In genomic region chr6:111779031-111779430, GRCh38 we compare ENCODE assay signal across 24 cellular contexts.
DNase-seq lines count a peak whose midpoint lies in the region; ATAC-seq and TF ChIP-seq lines count a peak whose summit lies in the region.
"Had no signal": no experiment of that assay in that cellular context is flagged by ENCODE, and none has a peak within 500 bp of the region (broad histone marks: within the 10 kb centered on the region; RNA-seq: fewer than 3 reads in every experiment).

No MANE protein-coding gene starts in this region.

- no peak overlapping the region for H3K9ac ChIP-seq in GM23248
- H3K9ac ChIP-seq: BLaER1 had no signal

- no peak overlapping the region for H3K4me2 ChIP-seq in GM23248 (ENCODE audit: unreplicated experiment)
- H3K4me2 ChIP-seq: PC-9 had no signal

- H3K9me2 ChIP-seq in GM23248 (ENCODE audit: insufficient read depth) = no peaks in the 10 kb centered on the region

- H3K36me3 ChIP-seq in right lobe of liver (no peaks in the 10 kb centered on the region), GM23248 (ENCODE audit: low read depth) (no peaks in the 10 kb centered on the region)
- H3K36me3 ChIP-seq: breast epithelium, prostate gland, sigmoid colon, transverse colon had no signal

- H3K27ac ChIP-seq in right lobe of liver = no peak overlapping the region
- H3K27ac ChIP-seq in GM23248 = no peak overlapping the region
- H3K27ac ChIP-seq: BLaER1, breast epithelium, PC-9, prostate gland had no signal

- H3K9me3 ChIP-seq in right lobe of liver (no peaks in the 10 kb centered on the region), GM23248 (ENCODE audit: low read depth) (no peaks in the 10 kb centered on the region)
- H3K9me3 ChIP-seq: BLaER1, breast epithelium, prostate gland, sigmoid colon, transverse colon had no signal

- CTCF ChIA-PET in activated CD4-positive, alpha-beta memory T cell treated with anti-CD3 and anti-CD28 coated beads for 36 hours (lab: Charles Lee) = interaction anchor here (1.3 kb wide), 1 partner anchor 20 kb away, joined by 3 read pairs; no protein-coding TSS in a partner anchor

- ATAC-seq in activated naive CD4-positive, alpha-beta T cell treated with anti-CD3 and anti-CD28 coated beads, Interleukin-2, amount 50 U/mL, for 72 hours = peak in 1 of 2 donors; percentile 61
- no peak for ATAC-seq in central memory CD8-positive, alpha-beta T cell (replicated peaks; ENCODE audit: extremely low read depth, poor library complexity, severe bottlenecking)
- ATAC-seq in right lobe of liver (no peak), HG02870 (IDR thresholded peaks at IDR 0.05; ENCODE audit: unreplicated experiment) (no peak)
- ATAC-seq: SK-N-SH treated with all-trans-retinoic acid at 6 μM for 48 hours had no signal

- TF ChIP-seq POLR2A in right lobe of liver (IDR thresholded peaks at IDR 0.05) = no peak

- H3K4me3 Mint-ChIP-seq in activated CD4-positive, alpha-beta memory T cell treated with anti-CD3 and anti-CD28 coated beads for 36 hours = no peak overlapping the region
- peak overlapping the region; percentile 48 for H3K4me3 Mint-ChIP-seq in central memory CD8-positive, alpha-beta T cell

- DNase-seq in activated naive CD4-positive, alpha-beta T cell treated with anti-CD3 and anti-CD28 coated beads, Interleukin-2, amount 50 U/mL, for 72 hours (ENCODE audit: low spot score in 2 of 2) = no peak
- DNase-seq in activated naive CD4-positive, alpha-beta T cell (lab: John Stamatoyannopoulos, UW) = no peak
- DNase-seq in activated CD4-positive, alpha-beta memory T cell treated with anti-CD3 and anti-CD28 coated beads for 36 hours = no peak
- no peak for DNase-seq in central memory CD8-positive, alpha-beta T cell (ENCODE audit: low spot score in 2 of 2)
- DNase-seq in right lobe of liver (no peak), GM23248 (no peak)
- DNase-seq: activated CD4-positive, CD25-positive, alpha-beta regulatory T cell treated with anti-CD3 and anti-CD28 coated beads, Interleukin-2, amount 50 U/mL, for 72 hours; activated effector memory CD4-positive, alpha-beta T cell treated with anti-CD3 and anti-CD28 coated beads, Interleukin-2, amount 50 U/mL, for 16 hours; DMS79; IMR-90; kidney glomerular epithelial cell; MV-4-11; NCI-H1436; NCI-H345; NCI-H69; PC-9; sigmoid colon; stimulated activated CD4-positive, alpha-beta T cell treated with anti-CD3 and anti-CD28 coated beads, Interleukin-4, amount 100 ng/mL, for 1 hour; transverse colon had no signal

- no peaks in the 10 kb centered on the region for H3K9me3 Mint-ChIP-seq in activated naive CD4-positive, alpha-beta T cell treated with anti-CD3 and anti-CD28 coated beads, Interleukin-2, amount 50 U/mL, for 72 hours
- H3K9me3 Mint-ChIP-seq in activated CD4-positive, alpha-beta memory T cell treated with anti-CD3 and anti-CD28 coated beads for 36 hours = no peaks in the 10 kb centered on the region
- no peaks in the 10 kb centered on the region for H3K9me3 Mint-ChIP-seq in central memory CD8-positive, alpha-beta T cell

- H3K27me3 ChIP-seq in right lobe of liver (no peaks in the 10 kb centered on the region), GM23248 (replicated peaks; ENCODE audit: insufficient read depth) (no peaks in the 10 kb centered on the region)
- H3K27me3 ChIP-seq: BLaER1, breast epithelium, sigmoid colon, transverse colon had no signal

- H4K20me1 ChIP-seq in GM23248 (ENCODE audit: insufficient read depth) = no peaks in the 10 kb centered on the region

- intact Hi-C loops in activated CD4-positive, alpha-beta memory T cell treated with anti-CD3 and anti-CD28 coated beads for 36 hours (cut with micrococcal nuclease) = no loop called here
- intact Hi-C loops in right lobe of liver (cut with DNase I) = no loop called here

- H3K4me1 ChIP-seq in right lobe of liver = no peaks in the 10 kb centered on the region
- H3K4me1 ChIP-seq in GM23248 (ENCODE audit: insufficient read depth) = peaks cover 45% of the 10 kb centered on the region
- H3K4me1 ChIP-seq: breast epithelium, prostate gland had no signal

- H3K27ac Mint-ChIP-seq in activated naive CD4-positive, alpha-beta T cell treated with anti-CD3 and anti-CD28 coated beads, Interleukin-2, amount 50 U/mL, for 72 hours = peak overlapping the region; percentile 60 to 89
- H3K27ac Mint-ChIP-seq in activated CD4-positive, alpha-beta memory T cell treated with anti-CD3 and anti-CD28 coated beads for 36 hours = peak overlapping the region; percentile 81
- peak overlapping the region; percentile 70 for H3K27ac Mint-ChIP-seq in central memory CD8-positive, alpha-beta T cell (ENCODE audit: low read depth)

- H3K79me2 ChIP-seq in GM23248 (ENCODE audit: insufficient read depth) = peaks cover 95% of the 10 kb centered on the region

- peaks cover 29 to 40% of the 10 kb centered on the region in 2 donors for H3K36me3 Mint-ChIP-seq in activated naive CD4-positive, alpha-beta T cell treated with anti-CD3 and anti-CD28 coated beads, Interleukin-2, amount 50 U/mL, for 72 hours
- H3K36me3 Mint-ChIP-seq in activated CD4-positive, alpha-beta memory T cell treated with anti-CD3 and anti-CD28 coated beads for 36 hours = peaks cover 46% of the 10 kb centered on the region
- H3K36me3 Mint-ChIP-seq in central memory CD8-positive, alpha-beta T cell (ENCODE audit: insufficient read depth) = peaks cover 32% of the 10 kb centered on the region

- H2AFZ ChIP-seq in GM23248 = no peak overlapping the region
- H2AFZ ChIP-seq: PC-9 had no signal

- H3F3A ChIP-seq in GM23248 (ENCODE audit: insufficient read depth) = peaks cover 28% of the 10 kb centered on the region

- POLR2A ChIA-PET in activated CD4-positive, alpha-beta memory T cell treated with anti-CD3 and anti-CD28 coated beads for 36 hours (lab: Charles Lee) = interaction anchor here (0.9 to 2.5 kb wide), 8 partner anchors 10 to 93 kb away, joined by 3 to 11 read pairs (median 3); no protein-coding TSS in a partner anchor

- 76% methylated on average over 3 of the region's 3 CpGs for WGBS in right lobe of liver (ENCODE audit: insufficient coverage, low coverage, low lambda C conversion rate, missing lambda C conversion rate)
- WGBS in GM23248 (ENCODE audit: low coverage in 1 of 2, low lambda C conversion rate in 2 of 2, missing lambda C conversion rate in 2 of 2), 2 experiments = 97 to 98% methylated on average over 3 of the region's 3 CpGs

- H3K4me3 ChIP-seq in right lobe of liver (no peak overlapping the region), GM23248 (no peak overlapping the region)
- H3K4me3 ChIP-seq: BLaER1, breast epithelium, PC-9, prostate gland, sigmoid colon, transverse colon had no signal

- no peak for TF ChIP-seq CTCF in right lobe of liver (IDR thresholded peaks at IDR 0.05)

- no peaks in the 10 kb centered on the region for H3K27me3 Mint-ChIP-seq in activated CD4-positive, alpha-beta memory T cell treated with anti-CD3 and anti-CD28 coated beads for 36 hours
- no peaks in the 10 kb centered on the region for H3K27me3 Mint-ChIP-seq in central memory CD8-positive, alpha-beta T cell

- peaks cover 96% of the 10 kb centered on the region for H3K4me1 Mint-ChIP-seq in activated CD4-positive, alpha-beta memory T cell treated with anti-CD3 and anti-CD28 coated beads for 36 hours (ENCODE audit: low read depth)
- H3K4me1 Mint-ChIP-seq in central memory CD8-positive, alpha-beta T cell = peaks cover 97% of the 10 kb centered on the region

- in situ Hi-C loops in GM23248 (cut with MboI) = no loop called here
